18 cellular contexts compared by ENCODE assay signal in the genomic region with DNA sequence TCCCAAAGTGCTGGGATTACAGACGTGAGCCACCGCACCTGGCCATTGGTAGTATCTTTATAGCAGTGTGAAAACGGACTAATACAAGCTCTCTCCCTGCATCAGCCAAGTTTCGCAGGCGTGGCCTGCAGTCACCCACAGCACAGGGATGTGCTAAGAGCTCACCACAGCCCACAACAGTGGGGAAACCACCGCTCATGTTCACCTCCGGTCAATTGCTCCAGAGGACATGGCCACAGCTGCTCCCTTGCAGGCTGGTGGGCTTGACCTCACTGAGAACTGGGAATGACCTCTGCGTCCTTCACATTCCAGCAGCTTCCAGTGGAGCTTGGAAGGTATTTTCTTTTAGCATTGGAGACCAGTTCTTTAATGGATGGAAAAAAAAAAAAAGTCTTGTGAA.
"Had no signal": no experiment of that assay in that cellular context is flagged by ENCODE, and none has a peak within 500 bp of the region (broad histone marks: within the 10 kb centered on the region; RNA-seq: fewer than 3 reads in every experiment).

No MANE protein-coding gene starts in this region.

- H3K4me3 Mint-ChIP-seq: activated CD4-positive, alpha-beta T cell treated with anti-CD3 and anti-CD28 coated beads, Interleukin-2, amount 10 ng/mL, durations not matched to agents 24 days and 14 days; activated CD8-positive, alpha-beta T cell treated with anti-CD3 and anti-CD28 coated beads for 36 hours; activated naive CD8-positive, alpha-beta T cell treated with anti-CD3 and anti-CD28 coated beads, Interleukin-2, amount 10 ng/mL, durations not matched to agents 7 days and 5 days; activated T-cell treated with anti-CD3 and anti-CD28 coated beads, Interleukin-2, amount 50 U/mL, for 24 hours; neural progenitor cell; stimulated activated naive CD8-positive, alpha-beta T cell treated with anti-CD3 and anti-CD28 coated beads, Interleukin-15, amount 100 ng/mL, for 72 hours had no signal

- H3K9me3 Mint-ChIP-seq: activated CD4-positive, alpha-beta T cell treated with anti-CD3 and anti-CD28 coated beads, Interleukin-2, amount 10 ng/mL, durations not matched to agents 24 days and 14 days; activated CD8-positive, alpha-beta T cell treated with anti-CD3 and anti-CD28 coated beads for 36 hours; activated naive CD8-positive, alpha-beta T cell treated with anti-CD3 and anti-CD28 coated beads, Interleukin-2, amount 10 ng/mL, durations not matched to agents 7 days and 5 days; activated T-cell treated with anti-CD3 and anti-CD28 coated beads, Interleukin-2, amount 50 U/mL, for 24 hours; activated T-helper 2 cell treated with anti-CD3 and anti-CD28 coated beads, Interferon-gamma antibody, Interleukin-2, Interleukin-4, amounts not matched to agents 10 μg/mL and 5 μg/mL and 100 μg/mL, durations not matched to agents 14 hours and 24 hours and 36 hours; neural progenitor cell; stimulated activated naive CD8-positive, alpha-beta T cell treated with anti-CD3 and anti-CD28 coated beads, Interleukin-15, amount 100 ng/mL, for 72 hours had no signal

- H3K4me2 ChIP-seq: neural progenitor cell had no signal

- H3K27me3 ChIP-seq: body of pancreas, gastrocnemius medialis, left lung, neural progenitor cell had no signal

- H3K27me3 Mint-ChIP-seq: activated CD4-positive, alpha-beta T cell treated with anti-CD3 and anti-CD28 coated beads, Interleukin-2, amount 10 ng/mL, durations not matched to agents 24 days and 14 days; activated naive CD8-positive, alpha-beta T cell treated with anti-CD3 and anti-CD28 coated beads, Interleukin-2, amount 10 ng/mL, durations not matched to agents 7 days and 5 days had no signal

- H3K36me3 Mint-ChIP-seq: activated naive CD8-positive, alpha-beta T cell treated with anti-CD3 and anti-CD28 coated beads, Interleukin-2, amount 10 ng/mL, durations not matched to agents 7 days and 5 days; neural progenitor cell had no signal

- DNase-seq: activated CD4-positive, alpha-beta T cell treated with anti-CD3 and anti-CD28 coated beads, Interleukin-2, amount 10 ng/mL, durations not matched to agents 24 days and 14 days; activated CD8-positive, alpha-beta T cell treated with anti-CD3 and anti-CD28 coated beads for 36 hours; activated naive CD4-positive, alpha-beta T cell treated with Interleukin-2 at 50 U/mL for 16 hours; activated naive CD8-positive, alpha-beta T cell treated with anti-CD3 and anti-CD28 coated beads, Interleukin-2, amount 10 ng/mL, durations not matched to agents 7 days and 5 days; activated T-cell treated with anti-CD3 and anti-CD28 coated beads, Interleukin-2, amount 50 U/mL, for 24 hours; gastrocnemius medialis; kidney; left lung; midbrain; stimulated activated CD4-positive, alpha-beta T cell treated with anti-CD3 and anti-CD28 coated beads, Interleukin-12 subunit alpha, Interleukin-12 subunit beta, amount 100 ng/mL, for 4 hours; stimulated activated CD4-positive, alpha-beta T cell treated with anti-CD3 and anti-CD28 coated beads, Interleukin-1b, Interleukin-23, amount 100 ng/mL, for 48 hours; stimulated activated naive CD8-positive, alpha-beta T cell treated with anti-CD3 and anti-CD28 coated beads, Interleukin-15, amount 100 ng/mL, for 72 hours; T1000; trophoblast cell had no signal

- H3K27ac ChIP-seq: body of pancreas, gastrocnemius medialis, left lung, neural progenitor cell, suprapubic skin had no signal

- H3K9me3 ChIP-seq: body of pancreas, gastrocnemius medialis, left lung, suprapubic skin had no signal

- H3K36me3 ChIP-seq: gastrocnemius medialis, left lung, neural progenitor cell, suprapubic skin had no signal

- H3K9ac ChIP-seq: neural progenitor cell had no signal

- H3K4me3 ChIP-seq: body of pancreas, gastrocnemius medialis, left lung, neural progenitor cell, suprapubic skin had no signal

- H3K4me1 Mint-ChIP-seq: activated CD4-positive, alpha-beta T cell treated with anti-CD3 and anti-CD28 coated beads, Interleukin-2, amount 10 ng/mL, durations not matched to agents 24 days and 14 days; activated naive CD8-positive, alpha-beta T cell treated with anti-CD3 and anti-CD28 coated beads, Interleukin-2, amount 10 ng/mL, durations not matched to agents 7 days and 5 days; stimulated activated naive CD8-positive, alpha-beta T cell treated with anti-CD3 and anti-CD28 coated beads, Interleukin-15, amount 100 ng/mL, for 72 hours had no signal

- H2AFZ ChIP-seq: neural progenitor cell had no signal

- H3K27ac Mint-ChIP-seq: activated CD4-positive, alpha-beta T cell treated with anti-CD3 and anti-CD28 coated beads, Interleukin-2, amount 10 ng/mL, durations not matched to agents 24 days and 14 days; activated CD8-positive, alpha-beta T cell treated with anti-CD3 and anti-CD28 coated beads for 36 hours; activated naive CD8-positive, alpha-beta T cell treated with anti-CD3 and anti-CD28 coated beads, Interleukin-2, amount 10 ng/mL, durations not matched to agents 7 days and 5 days; activated T-cell treated with anti-CD3 and anti-CD28 coated beads, Interleukin-2, amount 50 U/mL, for 24 hours; activated T-helper 2 cell treated with anti-CD3 and anti-CD28 coated beads, Interferon-gamma antibody, Interleukin-2, Interleukin-4, amounts not matched to agents 10 μg/mL and 5 μg/mL and 100 μg/mL, durations not matched to agents 14 hours and 24 hours and 36 hours; neural progenitor cell; stimulated activated naive CD8-positive, alpha-beta T cell treated with anti-CD3 and anti-CD28 coated beads, Interleukin-15, amount 100 ng/mL, for 72 hours had no signal

- H3K4me1 ChIP-seq: gastrocnemius medialis, left lung, neural progenitor cell, suprapubic skin had no signal
